In the genomic region with DNA sequence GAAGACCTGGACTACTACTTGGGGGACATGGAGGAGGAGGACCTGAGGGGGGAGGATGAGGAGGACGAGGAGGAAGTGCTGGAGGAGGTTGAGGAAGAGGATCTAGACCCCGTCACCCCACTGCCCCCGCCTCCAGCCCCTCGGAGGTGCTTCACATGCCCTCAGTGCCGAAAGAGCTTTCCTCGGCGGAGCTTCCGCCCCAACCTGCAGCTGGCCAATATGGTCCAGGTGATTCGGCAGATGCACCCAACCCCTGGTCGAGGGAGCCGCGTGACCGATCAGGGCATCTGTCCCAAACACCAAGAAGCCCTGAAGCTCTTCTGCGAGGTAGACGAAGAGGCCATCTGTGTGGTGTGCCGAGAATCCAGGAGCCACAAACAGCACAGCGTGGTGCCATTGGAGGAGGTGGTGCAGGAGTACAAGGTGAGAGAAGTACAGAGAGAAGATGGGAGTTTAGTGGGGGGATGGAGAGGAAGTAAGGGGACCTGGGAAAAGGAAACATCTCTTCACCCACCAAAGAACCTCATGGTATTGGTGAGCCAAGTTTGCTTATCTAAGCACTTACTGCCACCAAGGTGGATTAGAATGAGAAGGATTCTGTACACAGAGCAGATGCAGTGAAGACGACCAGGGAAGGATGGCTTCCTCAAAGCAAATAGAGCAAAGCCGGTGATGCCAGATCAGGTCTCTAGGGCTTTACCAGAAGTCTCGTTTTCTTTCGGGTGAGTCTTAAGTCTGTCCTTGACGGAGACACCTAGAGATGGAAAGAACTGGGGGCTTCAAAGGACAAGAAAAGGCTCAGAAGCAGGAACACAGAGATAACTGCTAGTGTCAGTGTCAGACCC, we compare ENCODE assay signal across 8 cellular contexts. TPM values are rescaled to one million over a fixed set of nuclear protein-coding genes. Genes with fewer than 3 reads are reported as not detected.
A peak's percentile ranks its signal among the peaks of the same experiment; 100 is the strongest.
DNase-seq lines count a peak whose midpoint lies in the region; ATAC-seq and TF ChIP-seq lines count a peak whose summit lies in the region.

No MANE protein-coding gene starts in this region.

- H3K9me3 ChIP-seq in Karpas-422 (ENCODE audit: low read length) (no peaks in the 10 kb centered on the region), muscle layer of duodenum (ENCODE audit: control insufficient read depth in 1 of 2, low read length in 2 of 2) (no peaks in the 10 kb centered on the region)

- peaks cover 38% of the 10 kb centered on the region for H3K4me1 ChIP-seq in Karpas-422 (ENCODE audit: low read length)
- peaks cover 8 to 19% of the 10 kb centered on the region in 2 donors for H3K4me1 ChIP-seq in muscle layer of duodenum (ENCODE audit: control insufficient read depth in 1 of 2, insufficient read depth in 2 of 2, low read length in 2 of 2)

- H4K20me1 ChIP-seq in Karpas-422 (ENCODE audit: insufficient read depth, low read depth, low read length), result no peaks in the 10 kb centered on the region

- TF ChIP-seq CTCF in AG09309 (IDR thresholded peaks at IDR 0.05; ENCODE audit: control insufficient read depth, insufficient read depth, low read depth, low read length, missing control alignments), result no peak
- TF ChIP-seq CTCF in cardiac fibroblast (IDR thresholded peaks at IDR 0.05; ENCODE audit: low read depth, low read length), result no peak

- peak overlapping the region; percentile 86 for H3K9ac ChIP-seq in Karpas-422 (ENCODE audit: low read length)

- no peak for ATAC-seq in HG03097 (IDR thresholded peaks at IDR 0.05; ENCODE audit: low FRiP score, unreplicated experiment)
- no peak for ATAC-seq in HG02970 (IDR thresholded peaks at IDR 0.05; ENCODE audit: low FRiP score, unreplicated experiment)

- H3K27me3 ChIP-seq in Karpas-422 (ENCODE audit: low read length) (no peaks in the 10 kb centered on the region), muscle layer of duodenum (ENCODE audit: low read depth, low read length) (no peaks in the 10 kb centered on the region)

- peaks cover 42% of the 10 kb centered on the region for H3K79me2 ChIP-seq in Karpas-422 (ENCODE audit: low read length)

- H3K4me3 ChIP-seq in AG09309 (ENCODE audit: control insufficient read depth, low read depth, low read length) (peak overlapping the region; percentile 93), Karpas-422 (ENCODE audit: low read length) (peak overlapping the region; percentile 96), cardiac fibroblast (replicated peaks in 1 of 2; ENCODE audit: low read depth in 2 of 2, low read length in 2 of 2) (peak overlapping the region; percentile 89 to 90), muscle layer of duodenum (ENCODE audit: low read depth in 1 of 2, low read length in 2 of 2) (peak overlapping the region; percentile 67 to 86)

- no peak for DNase-seq in AG09309 (ENCODE audit: low read depth)
- DNase-seq in Karpas-422, result peak; percentile 86
- no peak for DNase-seq in cardiac fibroblast (ENCODE audit: low read depth in 2 of 2)
- no peak for DNase-seq in dedifferentiated amniotic fluid mesenchymal stem cell (ENCODE audit: extremely low spot score)
- no peak for DNase-seq in medulla oblongata (ENCODE audit: extremely low spot score)

- peak overlapping the region; percentile 98 for H3K4me2 ChIP-seq in Karpas-422 (ENCODE audit: low read depth, low read length, poor library complexity, severe bottlenecking)

- H3K9me2 ChIP-seq in Karpas-422 (replicated peaks; ENCODE audit: insufficient read depth, low read length), result no peaks in the 10 kb centered on the region

- H2AFZ ChIP-seq in Karpas-422 (ENCODE audit: low read length), result no peak overlapping the region; the same call in 1 of the 2 replicates

- peak overlapping the region; percentile 96 for H3K27ac ChIP-seq in Karpas-422 (ENCODE audit: low read length)
- peak overlapping the region; percentile 83 for H3K27ac ChIP-seq in muscle layer of duodenum (ENCODE audit: low read length)

- peaks cover 5% of the 10 kb centered on the region; the same call in 1 of the 2 replicates for H3K36me3 ChIP-seq in Karpas-422 (ENCODE audit: insufficient read depth, low read length)
- peaks cover 0 to 6% of the 10 kb centered on the region in 2 donors for H3K36me3 ChIP-seq in muscle layer of duodenum (ENCODE audit: control insufficient read depth in 1 of 2, insufficient read depth in 2 of 2, low read length in 2 of 2)

RNA-seq across cellular contexts. Expression of a gene that starts 1.5 kb away (rescaled TPM):
- total RNA-seq in Karpas-422 (2014; rRNA removed; shearing (Covaris generic); ENCODE audit: low replicate concordance), result 23.6 and 46.2 TPM in 2 replicates

RNA-seq across cellular contexts. Expression of a gene that starts 19.1 kb away (rescaled TPM):
- 7,026 and 7,196 TPM in 2 replicates for total RNA-seq in Karpas-422 (2014; rRNA removed; shearing (Covaris generic); ENCODE audit: low replicate concordance)

RNA-seq across cellular contexts. Expression of a gene that starts 19.6 kb away (rescaled TPM):
- 2.0 TPM in 1 of 2 replicates, not detected in the other for total RNA-seq in Karpas-422 (2014; rRNA removed; shearing (Covaris generic); ENCODE audit: low replicate concordance)

RNA-seq across cellular contexts. Expression of a gene that starts 36.3 kb away (rescaled TPM):
- total RNA-seq in Karpas-422 (2014; rRNA removed; shearing (Covaris generic); ENCODE audit: low replicate concordance), result 18.7 and 21.8 TPM in 2 replicates
